24 cellular contexts compared by ENCODE assay signal in genomic region chr2:57965961-57966360, GRCh38.
"Had no signal": no experiment of that assay in that cellular context is flagged by ENCODE, and none has a peak within 500 bp of the region (broad histone marks: within the 10 kb centered on the region; RNA-seq: fewer than 3 reads in every experiment).

No MANE protein-coding gene starts in this region.

- ATAC-seq: activated CD8-positive, alpha-beta T cell treated with anti-CD3 and anti-CD28 coated beads, Interleukin-2, amount 10 ng/mL, durations not matched to agents 7 days and 5 days; T-helper 17 cell had no signal

- H3K36me3 ChIP-seq: adrenal gland, Peyer's patch had no signal

- H3K4me3 ChIP-seq: adrenal gland, Peyer's patch had no signal

- H3K27ac ChIP-seq: adrenal gland, Peyer's patch, VCaP had no signal

- DNase-seq: activated CD4-positive, alpha-beta T cell treated with anti-CD3 and anti-CD28 coated beads for 4 hours; activated CD4-positive, alpha-beta T cell treated with anti-CD3 and anti-CD28 coated beads, Interleukin-2, amount 50 U/mL, for 4 hours; activated CD8-positive, alpha-beta memory T cell treated with anti-CD3 and anti-CD28 coated beads, Interleukin-2, amount 50 U/mL, for 48 hours; activated CD8-positive, alpha-beta T cell treated with anti-CD3 and anti-CD28 coated beads, Interleukin-2, amount 10 ng/mL, durations not matched to agents 7 days and 5 days; activated naive CD4-positive, alpha-beta T cell treated with anti-CD3 and anti-CD28 coated beads, Interleukin-2, amount 50 U/mL, for 16 hours; activated naive CD8-positive, alpha-beta T cell treated with anti-CD3 and anti-CD28 coated beads, Interleukin-2, amount 10 ng/mL, durations not matched to agents 7 days and 5 days; activated T-cell treated with anti-CD3 and anti-CD28 coated beads, Interleukin-2, amount 50 U/mL, for 1 hour; adrenal gland; anterior cingulate cortex; caudate nucleus; KG1; NCI-H1092 treated with DMSO at 0.1 percent for 48 hours; NCI-H1417 treated with DMSO at 0.1 percent for 48 hours; NCI-H1694 treated with DMSO at 0.1 percent for 48 hours; NCI-H2029 treated with DMSO at 0.1 percent for 48 hours; NCI-H345; NCI-H510A treated with DMSO at 0.1 percent for 48 hours; NK-92 treated with Interleukin-12 subunit alpha and Interleukin-12 subunit beta, amount 100 ng/mL, for 24 hours; OCI-M1; Peyer's patch; SIG-M5; T-helper 17 cell; T-helper 9 cell had no signal

- H3K27me3 ChIP-seq: adrenal gland, Peyer's patch had no signal

- H3K4me1 ChIP-seq: adrenal gland, Peyer's patch had no signal

- H3K9me3 ChIP-seq: adrenal gland, Peyer's patch had no signal
